ENCODE assay signal across 29 cellular contexts in the genomic region with DNA sequence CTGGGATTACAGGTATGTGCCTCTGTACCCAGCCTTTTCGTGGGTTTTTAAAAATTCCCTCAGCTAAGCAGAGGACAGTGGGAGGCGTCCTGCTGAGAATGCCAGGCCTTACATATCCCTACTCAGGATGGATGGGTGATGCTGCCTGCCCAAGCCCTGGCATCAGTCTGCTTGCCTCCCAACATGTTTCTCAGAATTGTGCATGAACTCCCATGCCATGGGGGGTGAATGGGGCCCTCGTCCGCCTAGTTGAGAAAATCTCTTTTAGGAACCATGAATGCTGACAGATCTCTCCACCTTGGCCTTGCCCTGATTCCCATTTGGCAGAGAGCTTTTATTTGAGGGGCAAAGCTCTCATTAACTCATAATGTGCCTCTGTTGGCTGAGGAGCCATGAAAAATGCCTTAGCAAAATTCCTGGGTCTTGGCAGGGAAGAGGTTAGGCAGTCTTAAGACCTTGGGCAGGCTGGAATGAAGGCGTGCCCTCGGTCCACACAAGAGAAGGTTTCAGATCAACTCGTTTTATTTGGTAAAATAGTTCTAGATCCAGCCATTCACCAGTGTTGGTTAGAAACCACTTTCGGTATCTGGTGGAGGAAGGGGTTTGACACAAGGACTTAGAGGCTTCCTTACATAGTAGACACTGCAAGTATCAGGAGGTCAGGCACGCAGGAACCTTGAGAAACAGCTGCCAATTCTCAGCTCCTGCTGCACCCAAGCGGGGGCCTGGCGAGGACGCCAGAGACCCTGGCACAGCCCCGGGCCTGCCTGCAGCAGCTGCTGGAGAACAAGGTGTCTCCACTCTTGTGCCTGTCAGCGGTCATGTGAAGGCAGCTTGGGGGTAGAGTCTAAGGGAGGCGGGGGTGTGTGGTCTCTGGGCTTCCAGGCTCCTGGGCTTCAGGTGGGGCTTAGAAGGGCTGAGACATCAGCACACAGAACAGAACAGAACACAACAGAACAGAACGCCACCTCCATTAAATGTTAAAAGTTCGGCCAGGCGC.
"Had no signal": no experiment of that assay in that cellular context is flagged by ENCODE, and none has a peak within 500 bp of the region (broad histone marks: within the 10 kb centered on the region; RNA-seq: fewer than 3 reads in every experiment).

No MANE protein-coding gene starts in this region.

- H3K9me3 ChIP-seq: ascending aorta, esophagus muscularis mucosa, gastrocnemius medialis had no signal

- H3K36me3 ChIP-seq: ascending aorta, brain microvascular endothelial cell, esophagus muscularis mucosa, gastrocnemius medialis had no signal

- H3K27me3 ChIP-seq: ascending aorta, brain microvascular endothelial cell, esophagus muscularis mucosa had no signal

- ATAC-seq: activated CD4-positive, alpha-beta T cell treated with anti-CD3 and anti-CD28 coated beads for 36 hours; activated naive CD4-positive, alpha-beta T cell treated with anti-CD3 and anti-CD28 coated beads, Interleukin-2, amount 50 U/mL, for 72 hours; activated T-cell treated with anti-CD3 and anti-CD28 coated beads, Interleukin-2, amount 50 U/mL, for 72 hours; effector memory CD8-positive, alpha-beta T cell; foreskin keratinocyte; gastrocnemius medialis; T-helper 17 cell had no signal

- DNase-seq: activated CD4-positive, alpha-beta memory T cell treated with anti-CD3 and anti-CD28 coated beads, Interleukin-2, amount 10 ng/mL, durations not matched to agents 7 days and 5 days; activated CD4-positive, alpha-beta T cell treated with anti-CD3 and anti-CD28 coated beads for 36 hours; activated CD4-positive, alpha-beta T cell treated with anti-CD3 and anti-CD28 coated beads, Interleukin-2, amount 10 ng/mL, durations not matched to agents 24 days and 14 days; activated CD4-positive, CD25-positive, alpha-beta regulatory T cell; activated CD4-positive, CD25-positive, alpha-beta regulatory T cell treated with anti-CD3 and anti-CD28 coated beads, Interleukin-2, amount 50 U/mL, for 72 hours; activated CD8-positive, alpha-beta memory T cell treated with anti-CD3 and anti-CD28 coated beads, Interleukin-2, amount 50 U/mL, for 48 hours; activated gamma-delta T cell; activated naive CD4-positive, alpha-beta T cell; activated naive CD4-positive, alpha-beta T cell treated with anti-CD3 and anti-CD28 coated beads, Interleukin-2, amount 10 ng/mL, durations not matched to agents 7 days and 5 days; activated naive CD8-positive, alpha-beta T cell treated with anti-CD3 and anti-CD28 coated beads, Interleukin-2, amount 10 ng/mL, durations not matched to agents 7 days and 5 days; activated T-cell treated with anti-CD3 and anti-CD28 coated beads for 4 hours; activated T-cell treated with anti-CD3 and anti-CD28 coated beads, Interleukin-2, amount 50 U/mL, for 24 hours; activated T-cell treated with anti-CD3 and anti-CD28 coated beads, Interleukin-2, amount 50 U/mL, for 72 hours; brain microvascular endothelial cell; dorsolateral prefrontal cortex; effector memory CD8-positive, alpha-beta T cell; erythroblast; foreskin keratinocyte; gastrocnemius medialis; T-helper 1 cell; T-helper 17 cell; T1000 had no signal

- H3K4me3 ChIP-seq: ascending aorta, coronary artery, dorsolateral prefrontal cortex, esophagus muscularis mucosa, gastrocnemius medialis had no signal

- H3K4me3 Mint-ChIP-seq: activated CD4-positive, alpha-beta memory T cell treated with anti-CD3 and anti-CD28 coated beads, Interleukin-2, amount 10 ng/mL, durations not matched to agents 7 days and 5 days; activated CD4-positive, alpha-beta T cell treated with anti-CD3 and anti-CD28 coated beads for 36 hours; activated CD4-positive, alpha-beta T cell treated with anti-CD3 and anti-CD28 coated beads, Interleukin-2, amount 10 ng/mL, durations not matched to agents 24 days and 14 days; activated naive CD4-positive, alpha-beta T cell treated with anti-CD3 and anti-CD28 coated beads, Interleukin-2, amount 10 ng/mL, durations not matched to agents 7 days and 5 days; activated naive CD8-positive, alpha-beta T cell treated with anti-CD3 and anti-CD28 coated beads, Interleukin-2, amount 10 ng/mL, durations not matched to agents 7 days and 5 days; activated T-cell treated with anti-CD3 and anti-CD28 coated beads, Interleukin-2, amount 50 U/mL, for 24 hours; activated T-cell treated with anti-CD3 and anti-CD28 coated beads, Interleukin-2, amount 50 U/mL, for 72 hours; central memory CD8-positive, alpha-beta T cell; dendritic cell treated with granulocyte-macrophage colony-stimulating factor and Interleukin-4, amounts not matched to agents 40 ng/mL and 50 ng/mL, for 4 days; effector memory CD8-positive, alpha-beta T cell; T-helper 17 cell; T-helper 2 cell treated with Interferon-gamma antibody and Interleukin-4, amounts not matched to agents 5 μg/mL and 100 μg/mL, for 36 hours had no signal

- H3K36me3 Mint-ChIP-seq: activated naive CD4-positive, alpha-beta T cell treated with anti-CD3 and anti-CD28 coated beads, Interleukin-2, amount 10 ng/mL, durations not matched to agents 7 days and 5 days; activated naive CD4-positive, alpha-beta T cell treated with anti-CD3 and anti-CD28 coated beads, Interleukin-2, amount 50 U/mL, for 72 hours; activated naive CD8-positive, alpha-beta T cell treated with anti-CD3 and anti-CD28 coated beads, Interleukin-2, amount 10 ng/mL, durations not matched to agents 7 days and 5 days had no signal

- H3K4me1 Mint-ChIP-seq: activated CD4-positive, alpha-beta memory T cell treated with anti-CD3 and anti-CD28 coated beads, Interleukin-2, amount 10 ng/mL, durations not matched to agents 7 days and 5 days; activated CD4-positive, alpha-beta T cell treated with anti-CD3 and anti-CD28 coated beads for 36 hours; activated CD4-positive, alpha-beta T cell treated with anti-CD3 and anti-CD28 coated beads, Interleukin-2, amount 10 ng/mL, durations not matched to agents 24 days and 14 days; activated naive CD4-positive, alpha-beta T cell treated with anti-CD3 and anti-CD28 coated beads, Interleukin-2, amount 10 ng/mL, durations not matched to agents 7 days and 5 days; activated naive CD8-positive, alpha-beta T cell treated with anti-CD3 and anti-CD28 coated beads, Interleukin-2, amount 10 ng/mL, durations not matched to agents 7 days and 5 days; central memory CD8-positive, alpha-beta T cell; T-helper 17 cell had no signal

- H3K9me3 Mint-ChIP-seq: activated CD4-positive, alpha-beta memory T cell treated with anti-CD3 and anti-CD28 coated beads, Interleukin-2, amount 10 ng/mL, durations not matched to agents 7 days and 5 days; activated CD4-positive, alpha-beta T cell treated with anti-CD3 and anti-CD28 coated beads, Interleukin-2, amount 10 ng/mL, durations not matched to agents 24 days and 14 days; activated naive CD4-positive, alpha-beta T cell treated with anti-CD3 and anti-CD28 coated beads, Interleukin-2, amount 10 ng/mL, durations not matched to agents 7 days and 5 days; activated naive CD4-positive, alpha-beta T cell treated with anti-CD3 and anti-CD28 coated beads, Interleukin-2, amount 50 U/mL, for 72 hours; activated naive CD8-positive, alpha-beta T cell treated with anti-CD3 and anti-CD28 coated beads, Interleukin-2, amount 10 ng/mL, durations not matched to agents 7 days and 5 days; activated T-cell treated with anti-CD3 and anti-CD28 coated beads, Interleukin-2, amount 50 U/mL, for 72 hours; central memory CD8-positive, alpha-beta T cell; effector memory CD8-positive, alpha-beta T cell; T-helper 2 cell treated with Interferon-gamma antibody and Interleukin-4, amounts not matched to agents 5 μg/mL and 100 μg/mL, for 36 hours had no signal

- H3K27ac Mint-ChIP-seq: activated CD4-positive, alpha-beta memory T cell treated with anti-CD3 and anti-CD28 coated beads, Interleukin-2, amount 10 ng/mL, durations not matched to agents 7 days and 5 days; activated CD4-positive, alpha-beta T cell treated with anti-CD3 and anti-CD28 coated beads for 36 hours; activated CD4-positive, alpha-beta T cell treated with anti-CD3 and anti-CD28 coated beads, Interleukin-2, amount 10 ng/mL, durations not matched to agents 24 days and 14 days; activated naive CD4-positive, alpha-beta T cell treated with anti-CD3 and anti-CD28 coated beads, Interleukin-2, amount 10 ng/mL, durations not matched to agents 7 days and 5 days; activated naive CD4-positive, alpha-beta T cell treated with anti-CD3 and anti-CD28 coated beads, Interleukin-2, amount 50 U/mL, for 72 hours; activated naive CD8-positive, alpha-beta T cell treated with anti-CD3 and anti-CD28 coated beads, Interleukin-2, amount 10 ng/mL, durations not matched to agents 7 days and 5 days; activated T-cell treated with anti-CD3 and anti-CD28 coated beads, Interleukin-2, amount 50 U/mL, for 24 hours; activated T-cell treated with anti-CD3 and anti-CD28 coated beads, Interleukin-2, amount 50 U/mL, for 72 hours; dendritic cell treated with granulocyte-macrophage colony-stimulating factor and Interleukin-4, amounts not matched to agents 40 ng/mL and 50 ng/mL, for 4 days; T-helper 17 cell; T-helper 2 cell treated with Interferon-gamma antibody and Interleukin-4, amounts not matched to agents 5 μg/mL and 100 μg/mL, for 36 hours had no signal

- H3K4me1 ChIP-seq: ascending aorta, foreskin keratinocyte, gastrocnemius medialis had no signal

- H3K27ac ChIP-seq: ascending aorta, brain microvascular endothelial cell, coronary artery, dorsolateral prefrontal cortex, esophagus muscularis mucosa, foreskin keratinocyte, gastrocnemius medialis had no signal
